In genomic region chr11:86346513-86346912, GRCh38 we compare ENCODE assay signal across 27 cellular contexts.
"Had no signal": no experiment of that assay in that cellular context is flagged by ENCODE, and none has a peak within 500 bp of the region (broad histone marks: within the 10 kb centered on the region; RNA-seq: fewer than 3 reads in every experiment).

No MANE protein-coding gene starts in this region.

- H3K4me1 ChIP-seq: esophagus squamous epithelium, left ventricle myocardium inferior, prostate gland, sigmoid colon, stomach, upper lobe of right lung had no signal

- H3K27ac Mint-ChIP-seq: activated CD8-positive, alpha-beta T cell treated with anti-CD3 and anti-CD28 coated beads for 36 hours; activated naive CD8-positive, alpha-beta T cell; activated T-helper 2 cell treated with anti-CD3 and anti-CD28 coated beads, Interferon-gamma antibody, Interleukin-2, Interleukin-4, amounts not matched to agents 10 μg/mL and 5 μg/mL and 100 μg/mL, durations not matched to agents 14 hours and 24 hours and 36 hours; natural killer cell treated with Interleukin-12 subunit alpha and Interleukin-12 subunit beta and Interleukin-15 and Interleukin-18, amount 100 ng/mL, for 72 hours; stimulated activated effector memory CD8-positive, alpha-beta T cell treated with anti-CD3 and anti-CD28 coated beads, Interleukin-12 subunit alpha, Interleukin-12 subunit beta, amount 100 ng/mL, for 72 hours had no signal

- H3K4me3 Mint-ChIP-seq: activated CD8-positive, alpha-beta T cell treated with anti-CD3 and anti-CD28 coated beads for 36 hours; activated naive CD8-positive, alpha-beta T cell; natural killer cell treated with Interleukin-12 subunit alpha and Interleukin-12 subunit beta and Interleukin-15 and Interleukin-18, amount 100 ng/mL, for 72 hours; stimulated activated effector memory CD8-positive, alpha-beta T cell treated with anti-CD3 and anti-CD28 coated beads, Interleukin-12 subunit alpha, Interleukin-12 subunit beta, amount 100 ng/mL, for 72 hours had no signal

- H3K9me3 Mint-ChIP-seq: activated CD8-positive, alpha-beta T cell treated with anti-CD3 and anti-CD28 coated beads for 36 hours; activated T-helper 2 cell treated with anti-CD3 and anti-CD28 coated beads, Interferon-gamma antibody, Interleukin-2, Interleukin-4, amounts not matched to agents 10 μg/mL and 5 μg/mL and 100 μg/mL, durations not matched to agents 14 hours and 24 hours and 36 hours; natural killer cell treated with Interleukin-12 subunit alpha and Interleukin-12 subunit beta and Interleukin-15 and Interleukin-18, amount 100 ng/mL, for 72 hours; stimulated activated effector memory CD8-positive, alpha-beta T cell treated with anti-CD3 and anti-CD28 coated beads, Interleukin-12 subunit alpha, Interleukin-12 subunit beta, amount 100 ng/mL, for 72 hours had no signal

- ATAC-seq: activated CD8-positive, alpha-beta T cell treated with anti-CD3 and anti-CD28 coated beads for 36 hours; mucosa of descending colon; natural killer cell treated with Interleukin-12 subunit alpha and Interleukin-12 subunit beta and Interleukin-15 and Interleukin-18, amount 100 ng/mL, for 72 hours; stimulated activated effector memory CD8-positive, alpha-beta T cell treated with anti-CD3 and anti-CD28 coated beads, Interleukin-12 subunit alpha, Interleukin-12 subunit beta, amount 100 ng/mL, for 72 hours; upper lobe of right lung had no signal

- H3K27ac ChIP-seq: epithelial cell of prostate, esophagus squamous epithelium, left ventricle myocardium inferior, ovary, prostate gland, sigmoid colon, stomach, tibial artery, upper lobe of right lung, WERI-Rb-1 had no signal

- H3K4me3 ChIP-seq: esophagus squamous epithelium, left ventricle myocardium inferior, lung, mucosa of descending colon, ovary, prostate gland, sigmoid colon, stomach, tibial artery, upper lobe of right lung had no signal

- H3K4me1 Mint-ChIP-seq: stimulated activated effector memory CD8-positive, alpha-beta T cell treated with anti-CD3 and anti-CD28 coated beads, Interleukin-12 subunit alpha, Interleukin-12 subunit beta, amount 100 ng/mL, for 72 hours had no signal

- DNase-seq: activated CD4-positive, alpha-beta T cell treated with anti-CD3 and anti-CD28 coated beads for 1 hour; activated CD4-positive, alpha-beta T cell treated with anti-CD3 and anti-CD28 coated beads, Interleukin-2, amount 50 U/mL, for 1 hour; activated CD8-positive, alpha-beta T cell treated with anti-CD3 and anti-CD28 coated beads for 36 hours; activated T-cell treated with anti-CD3 and anti-CD28 coated beads, Interleukin-2, amount 50 U/mL, for 48 hours; anterior cingulate cortex; dermis blood vessel endothelial cell; effector CD4-positive, alpha-beta T cell; esophagus squamous epithelium; foreskin melanocyte; left ventricle myocardium inferior; mucosa of descending colon; ovary; retina; sigmoid colon; small intestine; stimulated activated CD4-positive, alpha-beta T cell treated with anti-CD3 and anti-CD28 coated beads, Interleukin-4, amount 100 ng/mL, for 24 hours; stomach; tibial artery; upper lobe of right lung; WERI-Rb-1 had no signal

- H3K27me3 Mint-ChIP-seq: activated CD8-positive, alpha-beta T cell treated with anti-CD3 and anti-CD28 coated beads for 36 hours; activated naive CD8-positive, alpha-beta T cell; natural killer cell treated with Interleukin-12 subunit alpha and Interleukin-12 subunit beta and Interleukin-15 and Interleukin-18, amount 100 ng/mL, for 72 hours had no signal

- H3K36me3 ChIP-seq: ovary, prostate gland had no signal

- H3K27me3 ChIP-seq: esophagus squamous epithelium, ovary, sigmoid colon, stomach, tibial artery, upper lobe of right lung had no signal
